In genomic region chr1:115874497-115874896, GRCh38 we compare ENCODE assay signal across 1 cellular context.
TF ChIP-seq lines count a peak whose summit lies in the region.

No MANE protein-coding gene starts in this region.

TF ChIP-seq in K562, 482 proteins besides CTCF, POLR2A, EP300 and RAD21 (continued from another document and continues in another):
- TF ChIP-seq PREB (CRISPR knock-in tag; IDR thresholded peaks at IDR 0.05) (no peak), RFX7 (CRISPR knock-in tag; IDR thresholded peaks at IDR 0.05) (no peak), SMARCA4 (IDR thresholded peaks at IDR 0.05) (no peak), ZNF274 (IDR thresholded peaks at IDR 0.05; ENCODE audit: borderline replicate concordance, low read depth, low read length) (no peak), DACH1 (IDR thresholded peaks at IDR 0.05; ENCODE audit: partially characterized antibody) (no peak), ZNF778 (CRISPR knock-in tag; IDR thresholded peaks at IDR 0.05) (no peak), BACH1 (tag; IDR thresholded peaks at IDR 0.05) (no peak), ZNF134 (CRISPR knock-in tag; conservative IDR thresholded peaks at IDR 0.05) (no peak), E2F3 (CRISPR knock-in tag; IDR thresholded peaks at IDR 0.05) (peak; percentile 63; the same call in 1 of the 2 replicates), NUFIP1 (IDR thresholded peaks at IDR 0.05; ENCODE audit: partially characterized antibody) (no peak), ZNF79 (CRISPR knock-in tag; IDR thresholded peaks at IDR 0.05; ENCODE audit: low read depth) (peak; percentile 86), ZBTB17 (CRISPR knock-in tag; IDR thresholded peaks at IDR 0.05) (peak; percentile 47; the same call in 1 of the 2 replicates), KDM4B (IDR thresholded peaks at IDR 0.05; ENCODE audit: borderline replicate concordance in 2 of 2, low read depth in 1 of 2) (no peak), CBFA2T2 (conservative IDR thresholded peaks at IDR 0.05) (no peak), DMBX1 (CRISPR knock-in tag; IDR thresholded peaks at IDR 0.05; ENCODE audit: borderline replicate concordance) (peak; percentile 66; the same call in 1 of the 2 replicates), ZNF239 (CRISPR knock-in tag; IDR thresholded peaks at IDR 0.05) (peak; percentile 63), RHOXF2B (CRISPR knock-in tag; conservative IDR thresholded peaks at IDR 0.05) (no peak), FOXP1 (CRISPR knock-in tag; IDR thresholded peaks at IDR 0.05) (no peak), ZNF57 (CRISPR knock-in tag; IDR thresholded peaks at IDR 0.05) (peak; percentile 45; the same call in 1 of the 2 replicates), E2F1 (CRISPR knock-in tag; IDR thresholded peaks at IDR 0.05) (no peak), ZBTB26 (CRISPR knock-in tag; IDR thresholded peaks at IDR 0.05) (no peak), ZBTB40 (IDR thresholded peaks at IDR 0.05) (no peak), ZBTB40 (CRISPR knock-in tag; IDR thresholded peaks at IDR 0.05) (no peak), TAF15 (IDR thresholded peaks at IDR 0.05; ENCODE audit: low read depth, low read length) (no peak), ELK1 (CRISPR knock-in tag; IDR thresholded peaks at IDR 0.05) (no peak), TSC22D4 (tag; IDR thresholded peaks at IDR 0.05) (no peak), SAP30 (IDR thresholded peaks at IDR 0.05; ENCODE audit: borderline replicate concordance, insufficient read depth, low read depth, low read length, poor library complexity, severe bottlenecking) (no peak), ZNF445 (CRISPR knock-in tag; IDR thresholded peaks at IDR 0.05; ENCODE audit: low read depth) (no peak), SRSF9 (IDR thresholded peaks at IDR 0.05; ENCODE audit: borderline replicate concordance, low read depth, low read length) (no peak), ATF2 (CRISPR knock-in tag; IDR thresholded peaks at IDR 0.05) (no peak), STAT5B (CRISPR knock-in tag; IDR thresholded peaks at IDR 0.05) (no peak), ID3 (CRISPR knock-in tag; IDR thresholded peaks at IDR 0.05) (no peak), ID3 (tag; IDR thresholded peaks at IDR 0.05) (no peak), ZC3H8 (IDR thresholded peaks at IDR 0.05) (no peak), ILF3 (IDR thresholded peaks at IDR 0.05; ENCODE audit: borderline replicate concordance) (no peak), NFATC3 (IDR thresholded peaks at IDR 0.05) (no peak), TCF3 (CRISPR knock-in tag; IDR thresholded peaks at IDR 0.05) (no peak), ZBTB11 (CRISPR knock-in tag; IDR thresholded peaks at IDR 0.05) (no peak), ZNF224 (CRISPR knock-in tag; IDR thresholded peaks at IDR 0.05) (no peak), CHD2 (IDR thresholded peaks at IDR 0.05; ENCODE audit: low read depth, low read length) (no peak), ZNF449 (CRISPR knock-in tag; IDR thresholded peaks at IDR 0.05) (peak; percentile 61; the same call in 1 of the 2 replicates), FOXK1 (CRISPR knock-in tag; IDR thresholded peaks at IDR 0.05; ENCODE audit: borderline replicate concordance) (no peak)
